8 cellular contexts compared by ENCODE assay signal in the genomic region with DNA sequence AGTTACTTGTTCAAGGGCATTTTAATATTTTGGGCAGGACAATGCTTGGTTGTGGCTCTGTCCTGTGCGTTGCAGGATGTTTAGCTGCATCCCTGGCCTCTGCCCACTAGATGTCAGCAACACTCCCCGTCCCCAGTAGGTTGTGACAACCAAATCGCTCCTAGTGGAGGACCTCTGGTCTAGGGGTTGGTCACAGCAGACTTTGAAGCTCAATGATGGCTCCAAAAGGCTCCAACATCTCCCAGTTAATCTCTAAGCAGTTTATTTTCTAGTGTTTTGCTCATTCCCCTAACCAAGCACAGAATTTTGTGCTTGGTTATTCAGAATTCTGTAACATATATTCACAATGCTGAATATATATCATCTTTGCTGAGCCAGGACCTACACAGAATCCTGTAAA.
DNase-seq lines count a peak whose midpoint lies in the region; ATAC-seq and TF ChIP-seq lines count a peak whose summit lies in the region.

No MANE protein-coding gene starts in this region.

- no peaks in the 10 kb centered on the region for H3K36me3 Mint-ChIP-seq in progenitor cell of endocrine pancreas (ENCODE audit: insufficient read depth)

- peaks cover 1% of the 10 kb centered on the region for H3K4me1 Mint-ChIP-seq in progenitor cell of endocrine pancreas (ENCODE audit: low read depth)

- H3K27ac Mint-ChIP-seq in progenitor cell of endocrine pancreas = no peak overlapping the region

- H3K27me3 Mint-ChIP-seq in progenitor cell of endocrine pancreas = peaks cover 36% of the 10 kb centered on the region

- no peaks in the 10 kb centered on the region for H3K9me3 Mint-ChIP-seq in progenitor cell of endocrine pancreas (ENCODE audit: low read depth)

- no peak overlapping the region for H3K4me3 Mint-ChIP-seq in progenitor cell of endocrine pancreas (ENCODE audit: low read depth)

- TF ChIP-seq CTCF in progenitor cell of endocrine pancreas (IDR thresholded peaks at IDR 0.05; ENCODE audit: unreplicated experiment) = peak; percentile 81

- peak; percentile 25 for DNase-seq in GDM1 (lab: John Stamatoyannopoulos, UW)
- DNase-seq in HUDEP-2 (lab: John Stamatoyannopoulos, UW; ENCODE audit: unreplicated experiment in 76 of 76) = peak in 52 of 76 experiments; percentile 3 to 71 (median 24)
- DNase-seq in RPMI8226 = peak; percentile 74
- DNase-seq in activated effector memory CD4-positive, alpha-beta T cell treated with Interleukin-2 at 50 U/mL for 16 hours = peak; percentile 42
- DNase-seq in germinal center (ENCODE audit: low spot score) = peak; percentile 80
- peak; percentile 28 for DNase-seq in progenitor cell of endocrine pancreas (ENCODE audit: low spot score, unreplicated experiment)
- no peak for DNase-seq in cortex of kidney (lab: John Stamatoyannopoulos, UW)

- peak; percentile 91 for ATAC-seq in GM21576 (IDR thresholded peaks at IDR 0.05; ENCODE audit: unreplicated experiment)
